Comparison of ENCODE assay signal across 8 cellular contexts in genomic region chr10:42367532-42368230, GRCh38.
DNase-seq lines count a peak whose midpoint lies in the region; ATAC-seq and TF ChIP-seq lines count a peak whose summit lies in the region.

No MANE protein-coding gene starts in this region.

- no peaks in the 10 kb centered on the region for H3K79me2 ChIP-seq in OCI-LY7 (ENCODE audit: insufficient read depth, low read depth, low read length)

- H3K4me2 ChIP-seq in OCI-LY7 (ENCODE audit: low read length) = no peak overlapping the region

- peak; percentile 99 for ATAC-seq in HG03139 (IDR thresholded peaks at IDR 0.05; ENCODE audit: unreplicated experiment)

- H3K36me3 ChIP-seq in SJCRH30 (peaks cover 3% of the 10 kb centered on the region; the same call in 1 of the 2 replicates), mesodermal cell (ENCODE audit: control insufficient read depth, insufficient read depth, low read length) (peaks cover 29% of the 10 kb centered on the region), testis (ENCODE audit: low read depth, missing control alignments) (no peaks in the 10 kb centered on the region), OCI-LY7 (ENCODE audit: insufficient read depth, low read length) (no peaks in the 10 kb centered on the region)

- H3K4me1 ChIP-seq in SJCRH30 (no peaks in the 10 kb centered on the region), mesodermal cell (ENCODE audit: control insufficient read depth, insufficient read depth, low read length, poor library complexity, severe bottlenecking) (no peaks in the 10 kb centered on the region), testis (no peaks in the 10 kb centered on the region), OCI-LY7 (ENCODE audit: insufficient read depth, low read length, poor library complexity, severe bottlenecking) (no peaks in the 10 kb centered on the region)

- H3K9me3 ChIP-seq in SJCRH30 (replicated peaks) = no peaks in the 10 kb centered on the region
- peaks cover 48% of the 10 kb centered on the region for H3K9me3 ChIP-seq in mesodermal cell (ENCODE audit: control insufficient read depth, low read length)
- H3K9me3 ChIP-seq in testis = no peaks in the 10 kb centered on the region
- 0 out of 2 replicates have a peak, but pooled peaks cover 4% of the 10 kb centered on the region for H3K9me3 ChIP-seq in OCI-LY7 (ENCODE audit: low read length)

- POLR2A ChIA-PET in OCI-LY7 (lab: Charles Lee) = no interaction called here

- BruUV-seq in OCI-LY7 (replicated peaks; lab: Mats Ljungman, UMichigan) = no TSS peak

- intact Hi-C loops in testis (cut with DNase I; ENCODE audit: low total_unique reads) = no loop called here
- intact Hi-C loops in OCI-LY7 (cut with micrococcal nuclease; ENCODE audit: unreplicated experiment) = no loop called here

- no peaks in the 10 kb centered on the region for H3K9me2 ChIP-seq in OCI-LY7 (ENCODE audit: insufficient read depth, low read length)

- H3K27ac ChIP-seq in SJCRH30 = peak overlapping the region; percentile 71
- H3K27ac ChIP-seq in mesodermal cell (ENCODE audit: low read depth, low read length, severe bottlenecking) = peak overlapping the region; percentile 43
- H3K27ac ChIP-seq in testis = no peak overlapping the region
- no peak overlapping the region for H3K27ac ChIP-seq in OCI-LY7 (ENCODE audit: low read depth, low read length, poor library complexity, severe bottlenecking)

- TF ChIP-seq CTCF in epithelial cell of esophagus (IDR thresholded peaks at IDR 0.05; ENCODE audit: insufficient read depth, low read depth, low read length, missing control alignments) = no peak
- TF ChIP-seq CTCF in testis (IDR thresholded peaks at IDR 0.05) = no peak
- no peak for TF ChIP-seq CTCF in OCI-LY7 (conservative IDR thresholded peaks at IDR 0.05; ENCODE audit: low read length)

- no peaks in the 10 kb centered on the region for H3K27me3 ChIP-seq in SJCRH30
- H3K27me3 ChIP-seq in testis = no peaks in the 10 kb centered on the region

- no peak overlapping the region for H2AFZ ChIP-seq in OCI-LY7 (ENCODE audit: low read length)

- 27 to 32% methylated on average over 29 to 32 of the region's 33 CpGs for WGBS in mesodermal cell (ENCODE audit: insufficient coverage in 2 of 2), 2 experiments
- WGBS in testis, 2 donors = 3 to 6% methylated on average over 18 to 29 of the region's 33 CpGs

- H3K4me3 ChIP-seq in SJCRH30 = peak overlapping the region; percentile 71
- peak overlapping the region; percentile 49 for H3K4me3 ChIP-seq in epithelial cell of esophagus (ENCODE audit: low read length)
- H3K4me3 ChIP-seq in mesodermal cell (ENCODE audit: extremely low read depth, insufficient read depth, low read length, poor library complexity, severe bottlenecking) = peak overlapping the region; percentile 61
- peak overlapping the region; percentile 61 to 75 for H3K4me3 ChIP-seq in testis
- no peak overlapping the region for H3K4me3 ChIP-seq in OCI-LY7 (ENCODE audit: low read depth, low read length, poor library complexity, severe bottlenecking)

- CTCF ChIA-PET in OCI-LY7 (lab: Charles Lee; ENCODE audit: unreplicated experiment) = no interaction called here

- H4K20me1 ChIP-seq in OCI-LY7 (ENCODE audit: insufficient read depth, low read length) = no peaks in the 10 kb centered on the region

- no peak for TF ChIP-seq POLR2A in testis (IDR thresholded peaks at IDR 0.05)

- DNase-seq in activated T-cell treated with anti-CD3 and anti-CD28 coated beads for 24 hours (ENCODE audit: low read depth) = peak; percentile 7
- no peak for DNase-seq in activated T-cell treated with anti-CD3 and anti-CD28 coated beads, Interleukin-2, amount 50 U/mL, for 1 hour
- DNase-seq in SJCRH30 = peak; percentile 90 to 92
- peak; percentile 75 for DNase-seq in epithelial cell of esophagus (ENCODE audit: low read depth)
- peak; percentile 94 for DNase-seq in testis
- no peak for DNase-seq in OCI-LY7 (ENCODE audit: low spot score)

Comparison
In these comparisons a context has a peak if more than half of its experiments do, and no peak if none do; other contexts are left out.
1. DNase-seq: peak in activated T-cell treated with anti-CD3 and anti-CD28 coated beads for 24 hours (single experiment), SJCRH30 (2 of 2), epithelial cell of esophagus (single experiment) and testis (single experiment); none in activated T-cell treated with anti-CD3 and anti-CD28 coated beads, Interleukin-2, amount 50 U/mL, for 1 hour (single experiment) and OCI-LY7 (single experiment).
2. H3K27ac ChIP-seq: peak in SJCRH30 (single experiment) and mesodermal cell (single experiment); none in testis (0 of 2) and OCI-LY7 (single experiment).